30 cellular contexts compared by ENCODE assay signal in the genomic region with DNA sequence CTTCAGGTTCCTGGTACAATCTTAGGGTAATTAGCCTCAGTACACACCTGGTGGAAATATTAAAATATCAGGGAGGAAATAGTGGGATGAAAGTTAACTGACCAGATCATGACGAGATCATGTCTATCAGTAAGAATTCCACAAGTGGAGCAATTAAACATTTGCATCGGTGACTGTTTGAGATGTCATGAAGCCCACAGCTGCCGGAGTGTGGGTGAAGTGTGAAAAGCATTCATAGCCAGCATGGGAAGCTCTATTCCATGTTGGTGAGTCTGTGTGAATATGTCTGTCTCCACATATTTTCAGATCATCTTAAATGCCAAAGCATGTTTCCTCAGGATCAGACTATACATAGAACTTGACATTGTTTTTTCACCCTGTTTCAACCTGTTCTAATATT.
"Had no signal": no experiment of that assay in that cellular context is flagged by ENCODE, and none has a peak within 500 bp of the region (broad histone marks: within the 10 kb centered on the region; RNA-seq: fewer than 3 reads in every experiment).

No MANE protein-coding gene starts in this region.

- H3K4me3 Mint-ChIP-seq: activated B cell treated with CpG ODN at 0.5 μM for 24 hours; activated CD8-positive, alpha-beta memory T cell treated with anti-CD3 and anti-CD28 coated beads, Interleukin-2, amount 10 ng/mL, durations not matched to agents 7 days and 5 days; activated CD8-positive, alpha-beta T cell treated with anti-CD3 and anti-CD28 coated beads, Interleukin-2, amount 10 ng/mL, durations not matched to agents 7 days and 5 days; activated naive CD8-positive, alpha-beta T cell; activated T-cell treated with anti-CD3 and anti-CD28 coated beads, Interleukin-2, amount 50 U/mL, for 4 hours; activated T-helper 17 cell treated with anti-CD3 and anti-CD28 coated beads, Interleukin-2, amount 50 U/mL, for 72 hours; brain; endodermal cell; T-helper 17 cell; T-helper 2 cell treated with Interferon-gamma antibody and Interleukin-4, amounts not matched to agents 5 μg/mL and 100 μg/mL, for 36 hours had no signal

- H3K27ac Mint-ChIP-seq: activated B cell treated with CpG ODN at 0.5 μM for 24 hours; activated CD8-positive, alpha-beta memory T cell treated with anti-CD3 and anti-CD28 coated beads, Interleukin-2, amount 10 ng/mL, durations not matched to agents 7 days and 5 days; activated CD8-positive, alpha-beta T cell treated with anti-CD3 and anti-CD28 coated beads, Interleukin-2, amount 10 ng/mL, durations not matched to agents 7 days and 5 days; activated naive CD8-positive, alpha-beta T cell; activated T-helper 17 cell treated with anti-CD3 and anti-CD28 coated beads, Interleukin-2, amount 50 U/mL, for 72 hours; brain; endodermal cell; T-helper 17 cell; T-helper 2 cell treated with Interferon-gamma antibody and Interleukin-4, amounts not matched to agents 5 μg/mL and 100 μg/mL, for 36 hours had no signal

- H3K36me3 Mint-ChIP-seq: brain had no signal

- H3K4me1 Mint-ChIP-seq: activated B cell treated with CpG ODN at 0.5 μM for 24 hours had no signal

- ATAC-seq: activated CD4-positive, CD25-positive, alpha-beta regulatory T cell treated with anti-CD3 and anti-CD28 coated beads, Interleukin-2, amount 50 U/mL, for 24 hours; activated CD8-positive, alpha-beta memory T cell treated with anti-CD3 and anti-CD28 coated beads, Interleukin-2, amount 10 ng/mL, durations not matched to agents 7 days and 5 days; activated CD8-positive, alpha-beta T cell treated with anti-CD3 and anti-CD28 coated beads, Interleukin-2, amount 10 ng/mL, durations not matched to agents 7 days and 5 days; activated T-cell treated with anti-CD3 and anti-CD28 coated beads, Interleukin-2, amount 50 U/mL, for 4 hours; activated T-helper 17 cell treated with anti-CD3 and anti-CD28 coated beads, Interleukin-2, amount 50 U/mL, for 72 hours; esophagus mucosa; T-helper 17 cell had no signal

- DNase-seq: activated B cell treated with CpG ODN at 0.5 μM for 24 hours; activated CD4-positive, alpha-beta T cell treated with anti-CD3 and anti-CD28 coated beads for 48 hours; activated CD4-positive, alpha-beta T cell treated with anti-CD3 and anti-CD28 coated beads, Interleukin-2, amount 50 U/mL, for 1 hour; activated CD4-positive, alpha-beta T cell treated with anti-CD3 and anti-CD28 coated beads, Interleukin-2, amount 50 U/mL, for 48 hours; activated CD8-positive, alpha-beta memory T cell treated with anti-CD3 and anti-CD28 coated beads, Interleukin-2, amount 10 ng/mL, durations not matched to agents 7 days and 5 days; activated CD8-positive, alpha-beta memory T cell treated with anti-CD3 and anti-CD28 coated beads, Interleukin-2, amount 50 U/mL, for 4 hours; activated CD8-positive, alpha-beta T cell treated with anti-CD3 and anti-CD28 coated beads, Interleukin-2, amount 10 ng/mL, durations not matched to agents 7 days and 5 days; activated effector memory CD4-positive, alpha-beta T cell treated with Interleukin-2 at 50 U/mL for 16 hours; activated gamma-delta T cell treated with Interleukin-2 at 50 U/mL for 16 hours; activated naive CD4-positive, alpha-beta T cell treated with anti-CD3 and anti-CD28 coated beads, Interleukin-2, amount 50 U/mL, for 16 hours; activated naive CD4-positive, alpha-beta T cell treated with Interleukin-2 at 50 U/mL for 16 hours; activated T-cell treated with anti-CD3 and anti-CD28 coated beads, Interleukin-2, amount 50 U/mL, for 4 hours; central memory CD4-positive, alpha-beta T cell; cerebellar nuclear complex; colonic mucosa; effector memory CD4-positive, alpha-beta T cell; endodermal cell; foreskin fibroblast; head of caudate nucleus; hippocampal formation; T-helper 17 cell; T1000; WERI-Rb-1 had no signal

- H3K9me3 Mint-ChIP-seq: activated B cell treated with CpG ODN at 0.5 μM for 24 hours; activated T-cell treated with anti-CD3 and anti-CD28 coated beads, Interleukin-2, amount 50 U/mL, for 4 hours; activated T-helper 17 cell treated with anti-CD3 and anti-CD28 coated beads, Interleukin-2, amount 50 U/mL, for 72 hours; brain; endodermal cell; T-helper 2 cell treated with Interferon-gamma antibody and Interleukin-4, amounts not matched to agents 5 μg/mL and 100 μg/mL, for 36 hours had no signal

- H3K27me3 Mint-ChIP-seq: activated CD8-positive, alpha-beta memory T cell treated with anti-CD3 and anti-CD28 coated beads, Interleukin-2, amount 10 ng/mL, durations not matched to agents 7 days and 5 days; activated naive CD8-positive, alpha-beta T cell; activated T-helper 17 cell treated with anti-CD3 and anti-CD28 coated beads, Interleukin-2, amount 50 U/mL, for 72 hours; brain; T-helper 17 cell had no signal

- FAIRE-seq: frontal cortex had no signal
